ENCODE assay signal across 10 cellular contexts in genomic region chr4:106321814-106322213, GRCh38. TPM values are rescaled to one million over a fixed set of nuclear protein-coding genes. Genes with fewer than 3 reads are reported as not detected.
"Had no signal": no experiment of that assay in that cellular context is flagged by ENCODE, and none has a peak within 500 bp of the region (broad histone marks: within the 10 kb centered on the region; RNA-seq: fewer than 3 reads in every experiment).

No MANE protein-coding gene starts in this region.

RNA-seq across cellular contexts. Expression of gene GIMD1, which starts 46.8 kb away (rescaled TPM):
- total RNA-seq: activated B cell treated with CpG ODN at 0.5 μM for 24 hours; activated CD4-positive, alpha-beta memory T cell treated with anti-CD3 and anti-CD28 coated beads for 36 hours; activated naive CD4-positive, alpha-beta T cell treated with anti-CD3 and anti-CD28 coated beads, Interleukin-2, amount 50 U/mL, for 72 hours; activated T-cell treated with anti-CD3 and anti-CD28 coated beads, Interleukin-2, amount 50 U/mL, for 72 hours; activated T-helper 2 cell treated with anti-CD3 and anti-CD28 coated beads, Interferon-gamma antibody, Interleukin-2, Interleukin-4, amounts not matched to agents 10 μg/mL and 5 μg/mL and 100 μg/mL, durations not matched to agents 14 hours and 24 hours and 36 hours; aorta; cerebellum; M059J; SJSA1 had no signal
- polyA plus RNA-seq: SK-N-SH had no signal
